ENCODE assay signal across 8 cellular contexts in the genomic region with DNA sequence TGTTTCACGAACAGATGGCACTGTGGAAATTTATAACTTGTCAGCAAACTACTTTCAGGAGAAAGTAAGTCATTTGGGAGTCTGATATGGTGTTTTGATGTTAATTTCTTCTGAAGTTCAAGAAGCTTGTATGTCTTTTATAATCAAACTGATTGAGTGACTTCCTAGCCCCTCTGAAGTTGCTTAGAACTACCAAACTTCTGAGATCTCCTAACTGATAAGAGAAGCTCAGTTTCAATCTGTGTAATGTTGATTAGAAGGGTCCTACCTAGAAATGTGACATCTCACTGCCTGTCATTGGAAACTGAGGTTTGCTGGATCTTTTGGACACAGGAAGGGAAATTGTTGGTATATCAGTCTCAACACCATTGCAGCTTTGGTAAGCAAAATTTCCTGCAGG. TPM values are rescaled to one million over a fixed set of nuclear protein-coding genes. Genes with fewer than 3 reads are reported as not detected.
A peak's percentile ranks its signal among the peaks of the same experiment; 100 is the strongest.
DNase-seq lines count a peak whose midpoint lies in the region; ATAC-seq and TF ChIP-seq lines count a peak whose summit lies in the region.

No MANE protein-coding gene starts in this region.

- intact Hi-C loops in naive thymus-derived CD4-positive, alpha-beta T cell (cut with micrococcal nuclease), result loop anchor here (2.0 to 5.0 kb wide), 6 partner anchors 251 to 1906 kb away; a partner anchor contains a TSS

- H3K9me3 ChIP-seq in BE2C (no peaks in the 10 kb centered on the region), KOPT-K1 (ENCODE audit: insufficient read depth, low read length, poor library complexity, severe bottlenecking) (no peaks in the 10 kb centered on the region)
- H3K9me3 ChIP-seq in naive thymus-derived CD4-positive, alpha-beta T cell (ENCODE audit: control insufficient read depth in 2 of 3, low read length in 3 of 3), result no peaks in the 10 kb centered on the region

- H3K36me3 Mint-ChIP-seq in chondrocyte (ENCODE audit: low read depth), result peaks cover 9% of the 10 kb centered on the region
- peaks cover 0 to 15% (median 7%) of the 10 kb centered on the region in 5 donors for H3K36me3 Mint-ChIP-seq in naive thymus-derived CD4-positive, alpha-beta T cell

- no peaks in the 10 kb centered on the region; the same call in 1 of the 2 replicates for H3K4me1 ChIP-seq in BE2C
- peaks cover 12 to 23% of the 10 kb centered on the region in 2 donors for H3K4me1 ChIP-seq in naive thymus-derived CD4-positive, alpha-beta T cell (ENCODE audit: control insufficient read depth in 2 of 2, insufficient read depth in 2 of 2, low read length in 2 of 2)

- H3K27me3 ChIP-seq in BE2C, result no peaks in the 10 kb centered on the region
- H3K27me3 ChIP-seq in naive thymus-derived CD4-positive, alpha-beta T cell (ENCODE audit: control insufficient read depth in 2 of 2, insufficient read depth in 2 of 2, low read length in 2 of 2), result no peaks in the 10 kb centered on the region

- H3K36me3 ChIP-seq in BE2C (peaks cover 44% of the 10 kb centered on the region), KOPT-K1 (ENCODE audit: insufficient read depth, low read length) (peaks cover 60% of the 10 kb centered on the region)
- H3K36me3 ChIP-seq in naive thymus-derived CD4-positive, alpha-beta T cell (ENCODE audit: control insufficient read depth in 2 of 3, insufficient read depth in 3 of 3, low read length in 3 of 3), result peaks cover 0 to 32% (median 11%) of the 10 kb centered on the region in 3 experiments

- H3K4me3 Mint-ChIP-seq in chondrocyte (ENCODE audit: unreplicated experiment), result peak overlapping the region; percentile 98
- H3K4me3 Mint-ChIP-seq in naive thymus-derived CD4-positive, alpha-beta T cell, result peak overlapping the region; percentile 91 to 97 (median 94)

- ATAC-seq in naive thymus-derived CD4-positive, alpha-beta T cell, result no peak
- ATAC-seq in GM18907 (IDR thresholded peaks at IDR 0.05; ENCODE audit: unreplicated experiment) (no peak), HG02571 (IDR thresholded peaks at IDR 0.05; ENCODE audit: unreplicated experiment) (no peak), GM19467 (IDR thresholded peaks at IDR 0.05; ENCODE audit: unreplicated experiment) (no peak)

- DNase-seq in BE2C (no peak), chondrocyte (ENCODE audit: low spot score) (no peak), NOMO-1 treated with dmso at 0.1 percent for 144 hours (lab: John Stamatoyannopoulos, UW; ENCODE audit: unreplicated experiment) (no peak)
- no peak for DNase-seq in naive thymus-derived CD4-positive, alpha-beta T cell

- H3K9me3 Mint-ChIP-seq in chondrocyte (ENCODE audit: low read depth), result no peaks in the 10 kb centered on the region
- H3K9me3 Mint-ChIP-seq in naive thymus-derived CD4-positive, alpha-beta T cell, result no peaks in the 10 kb centered on the region

- H3K4me3 ChIP-seq in BE2C (ENCODE audit: low read depth, low read length), result peak overlapping the region; percentile 88
- peak overlapping the region; percentile 80 for H3K4me3 ChIP-seq in naive thymus-derived CD4-positive, alpha-beta T cell (ENCODE audit: low read length)

- POLR2A ChIA-PET in naive thymus-derived CD4-positive, alpha-beta T cell (lab: Charles Lee), result interaction anchor here (0.9 to 1.4 kb wide), 6 partner anchors 10 to 177 kb away, joined by 3 to 5 read pairs (median 4); a partner anchor contains a TSS

- TF ChIP-seq CTCF in BE2C (IDR thresholded peaks at IDR 0.05; ENCODE audit: low read depth, low read length), result no peak
- no peak for TF ChIP-seq CTCF in chondrocyte (IDR thresholded peaks at IDR 0.05)

- H3K27me3 Mint-ChIP-seq in chondrocyte (ENCODE audit: low read depth), result no peaks in the 10 kb centered on the region
- H3K27me3 Mint-ChIP-seq in naive thymus-derived CD4-positive, alpha-beta T cell, result no peaks in the 10 kb centered on the region

- peaks cover 43% of the 10 kb centered on the region for H3K4me1 Mint-ChIP-seq in chondrocyte (ENCODE audit: low read depth)
- peaks cover 16 to 64% (median 61%) of the 10 kb centered on the region in 7 donors for H3K4me1 Mint-ChIP-seq in naive thymus-derived CD4-positive, alpha-beta T cell

- peak overlapping the region; percentile 4 for H3K27ac Mint-ChIP-seq in chondrocyte (ENCODE audit: unreplicated experiment)
- H3K27ac Mint-ChIP-seq in naive thymus-derived CD4-positive, alpha-beta T cell, result peak overlapping the region; percentile 85 to 97 (median 95)

- CTCF ChIA-PET in naive thymus-derived CD4-positive, alpha-beta T cell (lab: Charles Lee), result interaction anchor here (0.6 to 1.8 kb wide), 3 partner anchors 12 to 1657 kb away, joined by 3 to 4 read pairs (median 3); no protein-coding TSS in a partner anchor

- H3K27ac ChIP-seq in KOPT-K1 (ENCODE audit: low read depth, low read length, poor library complexity, severe bottlenecking), result peak overlapping the region; percentile 98
- peak overlapping the region; percentile 88 for H3K27ac ChIP-seq in naive thymus-derived CD4-positive, alpha-beta T cell (ENCODE audit: low read depth, low read length)

RNA-seq across cellular contexts. Expression of a gene that starts 1.1 kb away (rescaled TPM):
- 164 TPM for polyA plus RNA-seq in BE2C (2012; ENCODE audit: insufficient read depth, insufficient read length, low read depth)
- 37.2 to 46.0 TPM (median 41.7 TPM) in 3 replicates for total RNA-seq in chondrocyte
- 10 to 100 TPM; 31.9 to 56.5 (median 35.1) TPM for total RNA-seq in naive thymus-derived CD4-positive, alpha-beta T cell
- 10 to 100 TPM; 61.1 to 82.0 TPM for polyA plus RNA-seq in naive thymus-derived CD4-positive, alpha-beta T cell

RNA-seq across cellular contexts. Expression of a gene that starts 1.2 kb away (rescaled TPM):
- 144 TPM for polyA plus RNA-seq in BE2C (2012; ENCODE audit: insufficient read depth, insufficient read length, low read depth)
- 77.1 to 83.2 TPM (median 83.1 TPM) in 3 replicates for total RNA-seq in chondrocyte
- 100 to 1,000 TPM in 3 of 5 experiments, 10 to 100 TPM in 2; 53.3 to 142 (median 133) TPM for total RNA-seq in naive thymus-derived CD4-positive, alpha-beta T cell
- 100 to 1,000 TPM; 178 to 210 TPM for polyA plus RNA-seq in naive thymus-derived CD4-positive, alpha-beta T cell

RNA-seq across cellular contexts. Expression of a gene that starts 28.1 kb away (rescaled TPM):
- 0.93 TPM for polyA plus RNA-seq in BE2C (2012; ENCODE audit: insufficient read depth, insufficient read length, low read depth)
- 0.92 to 1.5 TPM (median 1.4 TPM) in 3 replicates for total RNA-seq in chondrocyte
- total RNA-seq in naive thymus-derived CD4-positive, alpha-beta T cell, result 1 to 10 TPM in 4 of 5 experiments, under 1 TPM in 1; 0.73 to 4.2 (median 2.9) TPM
- under 1 TPM in 1 of 2 donors, not detected in 1; 0.24 TPM for polyA plus RNA-seq in naive thymus-derived CD4-positive, alpha-beta T cell

RNA-seq across cellular contexts. Expression of a gene that starts 53.4 kb away (rescaled TPM):
- polyA plus RNA-seq in BE2C (2012; ENCODE audit: insufficient read depth, insufficient read length, low read depth), result 1.8 TPM
- total RNA-seq in chondrocyte, result 38.4 to 49.5 TPM (median 49.1 TPM) in 3 replicates
- total RNA-seq in naive thymus-derived CD4-positive, alpha-beta T cell, result 10 to 100 TPM in 4 of 5 experiments, 1 to 10 TPM in 1; 9.7 to 16.4 (median 12.1) TPM
- polyA plus RNA-seq in naive thymus-derived CD4-positive, alpha-beta T cell, result 1 to 10 TPM; 3.0 to 6.2 TPM
